18 cellular contexts compared by ENCODE assay signal in the genomic region with DNA sequence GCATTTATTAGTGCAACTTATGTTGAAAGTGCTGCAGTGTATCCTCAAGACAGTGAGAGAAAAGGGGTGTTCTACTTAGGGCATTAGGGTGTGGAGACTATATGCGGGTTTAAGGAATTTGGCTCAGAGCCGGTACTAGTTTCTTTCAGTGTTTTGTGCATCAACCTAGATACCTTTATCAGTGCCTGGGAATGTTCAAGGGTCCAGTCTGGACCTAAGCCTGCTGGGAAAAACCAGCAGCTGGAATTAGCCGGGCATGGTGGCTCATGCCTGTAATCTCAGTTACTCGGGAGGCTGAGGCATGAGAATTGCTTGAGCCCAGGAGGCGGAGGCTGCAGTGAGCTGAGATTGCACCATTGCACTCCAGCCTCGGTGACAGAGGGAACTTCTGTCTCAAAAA. TPM values are rescaled to one million over a fixed set of nuclear protein-coding genes. Genes with fewer than 3 reads are reported as not detected.
DNase-seq lines count a peak whose midpoint lies in the region; ATAC-seq lines count a peak whose summit lies in the region.
"Had no signal": no experiment of that assay in that cellular context is flagged by ENCODE, and none has a peak within 500 bp of the region (broad histone marks: within the 10 kb centered on the region; RNA-seq: fewer than 3 reads in every experiment).

No MANE protein-coding gene starts in this region.

- H3K4ac ChIP-seq in trophoblast cell (ENCODE audit: low read depth, low read length) = no peak overlapping the region

- no peaks in the 10 kb centered on the region for H3K79me1 ChIP-seq in trophoblast cell (ENCODE audit: low read length)

- H3K27me3 ChIP-seq in trophoblast cell (ENCODE audit: insufficient read depth, low read length) = no peaks in the 10 kb centered on the region
- H3K27me3 ChIP-seq: SJCRH30 had no signal

- H3K27ac Mint-ChIP-seq in activated CD4-positive, alpha-beta memory T cell treated with anti-CD3 and anti-CD28 coated beads for 36 hours = peak overlapping the region; percentile 28
- H3K27ac Mint-ChIP-seq in activated CD4-positive, alpha-beta memory T cell treated with anti-CD3 and anti-CD28 coated beads, Interleukin-2, amount 10 ng/mL, durations not matched to agents 7 days and 5 days = no peak overlapping the region
- no peak overlapping the region for H3K27ac Mint-ChIP-seq in activated T-helper 1 cell treated with anti-CD3 and anti-CD28 coated beads, Interleukin-12 subunit alpha, Interleukin-12 subunit beta, Interleukin-2, Interleukin-4 antibody, amounts not matched to agents 30 ng/mL and 10 ng/mL and 1 ng/mL, durations not matched to agents 14 hours and 24 hours and 36 hours
- peak overlapping the region; percentile 78 for H3K27ac Mint-ChIP-seq in activated naive CD8-positive, alpha-beta T cell treated with anti-CD3 and anti-CD28 coated beads, Interleukin-2, amount 50 U/mL, for 24 hours

- no peaks in the 10 kb centered on the region for H3K9me3 Mint-ChIP-seq in activated CD4-positive, alpha-beta memory T cell treated with anti-CD3 and anti-CD28 coated beads for 36 hours
- no peaks in the 10 kb centered on the region for H3K9me3 Mint-ChIP-seq in activated CD4-positive, alpha-beta memory T cell treated with anti-CD3 and anti-CD28 coated beads, Interleukin-2, amount 10 ng/mL, durations not matched to agents 7 days and 5 days
- H3K9me3 Mint-ChIP-seq in activated T-helper 1 cell treated with anti-CD3 and anti-CD28 coated beads, Interleukin-12 subunit alpha, Interleukin-12 subunit beta, Interleukin-2, Interleukin-4 antibody, amounts not matched to agents 30 ng/mL and 10 ng/mL and 1 ng/mL, durations not matched to agents 14 hours and 24 hours and 36 hours = no peaks in the 10 kb centered on the region
- no peaks in the 10 kb centered on the region for H3K9me3 Mint-ChIP-seq in activated naive CD8-positive, alpha-beta T cell treated with anti-CD3 and anti-CD28 coated beads, Interleukin-2, amount 50 U/mL, for 24 hours

- H2BK12ac ChIP-seq in trophoblast cell (ENCODE audit: low read length) = no peak overlapping the region

- no peak overlapping the region for H3K23ac ChIP-seq in trophoblast cell (ENCODE audit: low read length)

- no peak overlapping the region for H4K8ac ChIP-seq in trophoblast cell (ENCODE audit: low read depth, low read length)

- H3K4me3 Mint-ChIP-seq in activated CD4-positive, alpha-beta memory T cell treated with anti-CD3 and anti-CD28 coated beads for 36 hours = peak overlapping the region; percentile 37
- no peak overlapping the region for H3K4me3 Mint-ChIP-seq in activated CD4-positive, alpha-beta memory T cell treated with anti-CD3 and anti-CD28 coated beads, Interleukin-2, amount 10 ng/mL, durations not matched to agents 7 days and 5 days
- H3K4me3 Mint-ChIP-seq in activated T-helper 1 cell treated with anti-CD3 and anti-CD28 coated beads, Interleukin-12 subunit alpha, Interleukin-12 subunit beta, Interleukin-2, Interleukin-4 antibody, amounts not matched to agents 30 ng/mL and 10 ng/mL and 1 ng/mL, durations not matched to agents 14 hours and 24 hours and 36 hours = peak overlapping the region; percentile 12
- H3K4me3 Mint-ChIP-seq in activated naive CD8-positive, alpha-beta T cell treated with anti-CD3 and anti-CD28 coated beads, Interleukin-2, amount 50 U/mL, for 24 hours = peak overlapping the region; percentile 79

- POLR2A ChIA-PET in activated CD4-positive, alpha-beta memory T cell treated with anti-CD3 and anti-CD28 coated beads for 36 hours (lab: Charles Lee) = no interaction called here
- POLR2A ChIA-PET in activated CD4-positive, alpha-beta memory T cell treated with anti-CD3 and anti-CD28 coated beads, Interleukin-2, amount 10 ng/mL, durations not matched to agents 7 days and 5 days (lab: Charles Lee) = no interaction called here

- no peaks in the 10 kb centered on the region for H3K9me3 ChIP-seq in trophoblast cell (ENCODE audit: insufficient read depth, low read depth, low read length)
- H3K9me3 ChIP-seq: SJCRH30 had no signal

- no peaks in the 10 kb centered on the region for H3K36me3 ChIP-seq in trophoblast cell (ENCODE audit: control insufficient read depth in 1 of 2, insufficient read depth in 2 of 2, low read length in 2 of 2)
- H3K36me3 ChIP-seq: SJCRH30 had no signal

- WGBS in trophoblast cell (ENCODE audit: extremely low coverage, insufficient coverage, insufficient read length) = no CpG with 5 or more reads among the region's 6 CpGs

- no peak overlapping the region for H3K4me3 ChIP-seq in trophoblast cell (ENCODE audit: low read depth, low read length)
- H3K4me3 ChIP-seq: SJCRH30 had no signal

- no peak for ATAC-seq in activated naive CD8-positive, alpha-beta T cell treated with anti-CD3 and anti-CD28 coated beads, Interleukin-2, amount 50 U/mL, for 24 hours
- no peak for ATAC-seq in HG02981 (IDR thresholded peaks at IDR 0.05; ENCODE audit: unreplicated experiment)
- ATAC-seq in GM18868 (IDR thresholded peaks at IDR 0.05; ENCODE audit: unreplicated experiment) = no peak

- no peak overlapping the region for H3K27ac ChIP-seq in trophoblast cell (ENCODE audit: low read depth, low read length)
- H3K27ac ChIP-seq: SJCRH30 had no signal

- no peak overlapping the region for H4K91ac ChIP-seq in trophoblast cell (ENCODE audit: low read depth, low read length)

- H3K9ac ChIP-seq in trophoblast cell (ENCODE audit: low read length) = no peak overlapping the region

- H3K79me2 ChIP-seq in trophoblast cell (ENCODE audit: control insufficient read depth, insufficient read depth, low read length, poor library complexity) = no peaks in the 10 kb centered on the region

- no peaks in the 10 kb centered on the region for H3K27me3 Mint-ChIP-seq in activated CD4-positive, alpha-beta memory T cell treated with anti-CD3 and anti-CD28 coated beads for 36 hours
- H3K27me3 Mint-ChIP-seq in activated CD4-positive, alpha-beta memory T cell treated with anti-CD3 and anti-CD28 coated beads, Interleukin-2, amount 10 ng/mL, durations not matched to agents 7 days and 5 days = no peaks in the 10 kb centered on the region
- no peaks in the 10 kb centered on the region for H3K27me3 Mint-ChIP-seq in activated T-helper 1 cell treated with anti-CD3 and anti-CD28 coated beads, Interleukin-12 subunit alpha, Interleukin-12 subunit beta, Interleukin-2, Interleukin-4 antibody, amounts not matched to agents 30 ng/mL and 10 ng/mL and 1 ng/mL, durations not matched to agents 14 hours and 24 hours and 36 hours (ENCODE audit: insufficient read depth)
- H3K27me3 Mint-ChIP-seq in activated naive CD8-positive, alpha-beta T cell treated with anti-CD3 and anti-CD28 coated beads, Interleukin-2, amount 50 U/mL, for 24 hours = no peaks in the 10 kb centered on the region

- intact Hi-C loops in activated CD4-positive, alpha-beta memory T cell treated with anti-CD3 and anti-CD28 coated beads for 36 hours (cut with micrococcal nuclease) = no loop called here
- intact Hi-C loops in activated T-helper 1 cell treated with anti-CD3 and anti-CD28 coated beads, Interleukin-12 subunit alpha, Interleukin-12 subunit beta, Interleukin-2, Interleukin-4 antibody, amounts not matched to agents 30 ng/mL and 10 ng/mL and 1 ng/mL, durations not matched to agents 14 hours and 24 hours and 36 hours (cut with micrococcal nuclease) = no loop called here

- peaks cover 16% of the 10 kb centered on the region for H3K4me1 Mint-ChIP-seq in activated CD4-positive, alpha-beta memory T cell treated with anti-CD3 and anti-CD28 coated beads for 36 hours (ENCODE audit: low read depth)
- H3K4me1 Mint-ChIP-seq in activated CD4-positive, alpha-beta memory T cell treated with anti-CD3 and anti-CD28 coated beads, Interleukin-2, amount 10 ng/mL, durations not matched to agents 7 days and 5 days = no peaks in the 10 kb centered on the region
- peaks cover 23% of the 10 kb centered on the region for H3K4me1 Mint-ChIP-seq in activated T-helper 1 cell treated with anti-CD3 and anti-CD28 coated beads, Interleukin-12 subunit alpha, Interleukin-12 subunit beta, Interleukin-2, Interleukin-4 antibody, amounts not matched to agents 30 ng/mL and 10 ng/mL and 1 ng/mL, durations not matched to agents 14 hours and 24 hours and 36 hours (ENCODE audit: low read depth)
- H3K4me1 Mint-ChIP-seq in activated naive CD8-positive, alpha-beta T cell treated with anti-CD3 and anti-CD28 coated beads, Interleukin-2, amount 50 U/mL, for 24 hours = peaks cover 43% of the 10 kb centered on the region

- no peak for DNase-seq in activated CD4-positive, alpha-beta memory T cell treated with anti-CD3 and anti-CD28 coated beads for 36 hours
- no peak for DNase-seq in activated CD4-positive, alpha-beta memory T cell treated with anti-CD3 and anti-CD28 coated beads, Interleukin-2, amount 10 ng/mL, durations not matched to agents 7 days and 5 days
- DNase-seq in activated T-helper 1 cell treated with anti-CD3 and anti-CD28 coated beads, Interleukin-12 subunit alpha, Interleukin-12 subunit beta, Interleukin-2, Interleukin-4 antibody, amounts not matched to agents 30 ng/mL and 10 ng/mL and 1 ng/mL, durations not matched to agents 14 hours and 24 hours and 36 hours (ENCODE audit: low spot score) = no peak
- no peak for DNase-seq in activated naive CD8-positive, alpha-beta T cell treated with anti-CD3 and anti-CD28 coated beads, Interleukin-2, amount 50 U/mL, for 24 hours
- peak; percentile 72 to 74 for DNase-seq in trophoblast cell
- no peak for DNase-seq in SIG-M5 (lab: John Stamatoyannopoulos, UW)
- DNase-seq: Calu3, DMS79 treated with DMSO at 0.1 percent for 48 hours, GF-D8, KBM-7, NCI-H1105 treated with DMSO at 0.1 percent for 48 hours, NCI-H2029, NCI-H446, NCI-H524 treated with DMSO at 0.1 percent for 48 hours, NCI-H774, SJCRH30 had no signal

- H4K12ac ChIP-seq in trophoblast cell (ENCODE audit: low read depth, low read length) = no peak overlapping the region

- no peak overlapping the region for H3K14ac ChIP-seq in trophoblast cell (ENCODE audit: low read length)

- no peaks in the 10 kb centered on the region for H3K36me3 Mint-ChIP-seq in activated CD4-positive, alpha-beta memory T cell treated with anti-CD3 and anti-CD28 coated beads for 36 hours
- no peaks in the 10 kb centered on the region for H3K36me3 Mint-ChIP-seq in activated CD4-positive, alpha-beta memory T cell treated with anti-CD3 and anti-CD28 coated beads, Interleukin-2, amount 10 ng/mL, durations not matched to agents 7 days and 5 days (ENCODE audit: low read depth)
- peaks cover 7% of the 10 kb centered on the region for H3K36me3 Mint-ChIP-seq in activated T-helper 1 cell treated with anti-CD3 and anti-CD28 coated beads, Interleukin-12 subunit alpha, Interleukin-12 subunit beta, Interleukin-2, Interleukin-4 antibody, amounts not matched to agents 30 ng/mL and 10 ng/mL and 1 ng/mL, durations not matched to agents 14 hours and 24 hours and 36 hours (ENCODE audit: low read depth)
- H3K36me3 Mint-ChIP-seq in activated naive CD8-positive, alpha-beta T cell treated with anti-CD3 and anti-CD28 coated beads, Interleukin-2, amount 50 U/mL, for 24 hours (ENCODE audit: low read depth) = peaks cover 17% of the 10 kb centered on the region

- H2BK5ac ChIP-seq in trophoblast cell (ENCODE audit: low read depth, low read length, poor library complexity) = no peak overlapping the region

- no peak overlapping the region for H2AFZ ChIP-seq in trophoblast cell (ENCODE audit: insufficient read depth, low read length, poor library complexity)

- CTCF ChIA-PET in activated CD4-positive, alpha-beta memory T cell treated with anti-CD3 and anti-CD28 coated beads for 36 hours (lab: Charles Lee) = no interaction called here
- CTCF ChIA-PET in activated CD4-positive, alpha-beta memory T cell treated with anti-CD3 and anti-CD28 coated beads, Interleukin-2, amount 10 ng/mL, durations not matched to agents 7 days and 5 days (lab: Charles Lee) = no interaction called here

- H3K18ac ChIP-seq in trophoblast cell (ENCODE audit: low read length) = no peak overlapping the region

- H2BK120ac ChIP-seq in trophoblast cell (ENCODE audit: insufficient read depth, low read length, poor library complexity) = no peak overlapping the region

- H2AK5ac ChIP-seq in trophoblast cell (ENCODE audit: low read length) = no peak overlapping the region

- no peaks in the 10 kb centered on the region for H3K4me1 ChIP-seq in trophoblast cell (ENCODE audit: control insufficient read depth in 1 of 2, insufficient read depth in 2 of 2, low read length in 2 of 2)

- no peak overlapping the region for H3K4me2 ChIP-seq in trophoblast cell (ENCODE audit: low read length)

RNA-seq across cellular contexts. Expression of gene PHEX, which starts 7.4 kb away (rescaled TPM):
- total RNA-seq in activated CD4-positive, alpha-beta memory T cell treated with anti-CD3 and anti-CD28 coated beads for 36 hours = 1 to 10 TPM; 2.1 to 3.2 TPM
- under 1 TPM; 0.10 to 0.23 TPM for total RNA-seq in activated CD4-positive, alpha-beta memory T cell treated with anti-CD3 and anti-CD28 coated beads, Interleukin-2, amount 10 ng/mL, durations not matched to agents 7 days and 5 days
- 12.8 and 14.3 TPM in 2 replicates for total RNA-seq in activated T-helper 1 cell treated with anti-CD3 and anti-CD28 coated beads, Interleukin-12 subunit alpha, Interleukin-12 subunit beta, Interleukin-2, Interleukin-4 antibody, amounts not matched to agents 30 ng/mL and 10 ng/mL and 1 ng/mL, durations not matched to agents 14 hours and 24 hours and 36 hours
- 0.22 and 0.41 TPM in 2 replicates for polyA plus RNA-seq in trophoblast cell (2013)

Comparison
In these comparisons a context has a peak if more than half of its experiments do, and no peak if none do; other contexts are left out.
1. H3K27ac Mint-ChIP-seq: peak in activated CD4-positive, alpha-beta memory T cell treated with anti-CD3 and anti-CD28 coated beads for 36 hours (single experiment) and activated naive CD8-positive, alpha-beta T cell treated with anti-CD3 and anti-CD28 coated beads, Interleukin-2, amount 50 U/mL, for 24 hours (single experiment); none in activated CD4-positive, alpha-beta memory T cell treated with anti-CD3 and anti-CD28 coated beads, Interleukin-2, amount 10 ng/mL, durations not matched to agents 7 days and 5 days (single experiment) and activated T-helper 1 cell treated with anti-CD3 and anti-CD28 coated beads, Interleukin-12 subunit alpha, Interleukin-12 subunit beta, Interleukin-2, Interleukin-4 antibody, amounts not matched to agents 30 ng/mL and 10 ng/mL and 1 ng/mL, durations not matched to agents 14 hours and 24 hours and 36 hours (single experiment).
2. DNase-seq: peak in trophoblast cell (2 of 2); none in activated CD4-positive, alpha-beta memory T cell treated with anti-CD3 and anti-CD28 coated beads for 36 hours (single experiment), activated CD4-positive, alpha-beta memory T cell treated with anti-CD3 and anti-CD28 coated beads, Interleukin-2, amount 10 ng/mL, durations not matched to agents 7 days and 5 days (single experiment), activated T-helper 1 cell treated with anti-CD3 and anti-CD28 coated beads, Interleukin-12 subunit alpha, Interleukin-12 subunit beta, Interleukin-2, Interleukin-4 antibody, amounts not matched to agents 30 ng/mL and 10 ng/mL and 1 ng/mL, durations not matched to agents 14 hours and 24 hours and 36 hours (single experiment), activated naive CD8-positive, alpha-beta T cell treated with anti-CD3 and anti-CD28 coated beads, Interleukin-2, amount 50 U/mL, for 24 hours (single experiment) and SIG-M5 (single experiment).